1 cellular context compared by ENCODE assay signal in the genomic region with DNA sequence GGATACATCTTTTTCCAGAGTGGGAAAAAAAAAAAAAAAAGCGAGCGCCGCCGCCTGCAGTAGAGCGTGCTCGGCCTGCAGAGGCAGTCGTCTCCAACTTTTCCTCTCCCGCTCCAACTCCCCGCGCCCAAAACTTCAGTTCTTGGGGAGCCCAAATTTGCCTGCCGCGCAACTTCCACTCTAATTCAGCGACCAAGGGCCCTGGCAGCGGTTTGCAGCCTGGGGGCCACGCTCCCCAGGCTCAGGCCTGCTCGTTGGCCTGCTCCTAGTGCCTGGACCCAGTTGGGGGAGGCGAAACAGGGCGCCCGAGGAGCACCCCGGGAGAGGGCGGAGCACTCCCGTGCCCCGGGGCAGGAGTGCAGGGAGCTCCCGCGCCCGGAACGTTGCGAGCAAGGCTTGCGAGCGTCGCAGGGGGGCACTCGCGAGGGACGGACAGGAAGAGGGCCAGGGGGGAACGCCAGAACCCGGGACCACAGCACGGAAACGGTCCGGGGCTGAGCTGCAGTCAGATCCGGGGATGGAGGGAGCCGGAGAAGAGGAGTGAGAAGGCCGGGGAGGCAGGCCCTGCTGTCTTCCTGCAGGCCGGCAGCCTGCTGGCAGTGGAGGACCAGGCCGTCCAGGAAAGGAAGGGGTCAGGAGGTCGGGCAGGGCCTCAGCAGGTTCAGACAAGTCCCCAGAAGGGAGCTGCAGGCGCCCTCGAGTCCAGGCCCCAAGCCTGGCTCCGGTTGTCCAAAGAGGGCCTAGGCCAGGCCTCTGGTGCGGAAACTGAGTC.
A peak's percentile ranks its signal among the peaks of the same experiment; 100 is the strongest.
TF ChIP-seq lines count a peak whose summit lies in the region.

A gene with protein sequence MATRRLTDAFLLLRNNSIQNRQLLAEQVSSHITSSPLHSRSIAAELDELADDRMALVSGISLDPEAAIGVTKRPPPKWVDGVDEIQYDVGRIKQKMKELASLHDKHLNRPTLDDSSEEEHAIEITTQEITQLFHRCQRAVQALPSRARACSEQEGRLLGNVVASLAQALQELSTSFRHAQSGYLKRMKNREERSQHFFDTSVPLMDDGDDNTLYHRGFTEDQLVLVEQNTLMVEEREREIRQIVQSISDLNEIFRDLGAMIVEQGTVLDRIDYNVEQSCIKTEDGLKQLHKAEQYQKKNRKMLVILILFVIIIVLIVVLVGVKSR (plus strand): TSS at position 508 of the 772 bp plus-strand sequence. CDS start 724 bp downstream, outside the sequence.

TF ChIP-seq in K562, 482 proteins besides CTCF, POLR2A, EP300 and RAD21 (continued from another document and continues in another):
- TF ChIP-seq, protein P1, sequence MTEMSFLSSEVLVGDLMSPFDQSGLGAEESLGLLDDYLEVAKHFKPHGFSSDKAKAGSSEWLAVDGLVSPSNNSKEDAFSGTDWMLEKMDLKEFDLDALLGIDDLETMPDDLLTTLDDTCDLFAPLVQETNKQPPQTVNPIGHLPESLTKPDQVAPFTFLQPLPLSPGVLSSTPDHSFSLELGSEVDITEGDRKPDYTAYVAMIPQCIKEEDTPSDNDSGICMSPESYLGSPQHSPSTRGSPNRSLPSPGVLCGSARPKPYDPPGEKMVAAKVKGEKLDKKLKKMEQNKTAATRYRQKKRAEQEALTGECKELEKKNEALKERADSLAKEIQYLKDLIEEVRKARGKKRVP (CRISPR knock-in tag; IDR thresholded peaks at IDR 0.05): no peak
- TF ChIP-seq ZKSCAN8 (CRISPR knock-in tag; IDR thresholded peaks at IDR 0.05) (0 out of 2 replicates have a peak, but pooled peaks have one; percentile 26), SNIP1 (IDR thresholded peaks at IDR 0.05; ENCODE audit: low read depth) (no peak), NR1H2 (CRISPR knock-in tag; IDR thresholded peaks at IDR 0.05) (0 out of 2 replicates have a peak, but pooled peaks have one; percentile 83), POLR3A (IDR thresholded peaks at IDR 0.05; ENCODE audit: borderline replicate concordance, extremely low read depth, insufficient read depth, insufficient read length) (no peak), MAZ (CRISPR knock-in tag; conservative IDR thresholded peaks at IDR 0.05 in 1 of 2, IDR thresholded peaks at IDR 0.05 in 1 of 2) (peak; percentile 72 to 95), ZNF134 (CRISPR knock-in tag; conservative IDR thresholded peaks at IDR 0.05) (no peak), ZNF24 (IDR thresholded peaks at IDR 0.05) (peak; percentile 77), CBX1 (IDR thresholded peaks at IDR 0.05; ENCODE audit: low read depth) (peak; percentile 98), ZNF197 (CRISPR knock-in tag; IDR thresholded peaks at IDR 0.05; ENCODE audit: low read depth) (0 out of 2 replicates have a peak, but pooled peaks have one; percentile 54), ZNF717 (CRISPR knock-in tag; IDR thresholded peaks at IDR 0.05) (no peak), ELF1 (tag; IDR thresholded peaks at IDR 0.05) (peak; percentile 72), ZNF143 (CRISPR knock-in tag; IDR thresholded peaks at IDR 0.05) (no peak), ZNF133 (CRISPR knock-in tag; IDR thresholded peaks at IDR 0.05) (no peak), MBD2 (IDR thresholded peaks at IDR 0.05; ENCODE audit: borderline replicate concordance, low read depth) (peak; percentile 90), TARDBP (IDR thresholded peaks at IDR 0.05) (peak; percentile 90; the same call in 1 of the 2 replicates), ZNF41 (CRISPR knock-in tag; conservative IDR thresholded peaks at IDR 0.05) (peak; percentile 46; the same call in 1 of the 2 replicates), FOXA3 (CRISPR knock-in tag; conservative IDR thresholded peaks at IDR 0.05 in 1 of 2, IDR thresholded peaks at IDR 0.05 in 1 of 2) (no peak; a peak in 1 of 4 replicates), ZNF316 (IDR thresholded peaks at IDR 0.05) (peak; percentile 97), JUN (IDR thresholded peaks at IDR 0.05; ENCODE audit: borderline replicate concordance, low read depth, low read length) (peak; percentile 74), JUN (CRISPR knock-in tag; IDR thresholded peaks at IDR 0.05; ENCODE audit: borderline replicate concordance) (no peak), HDAC6 (IDR thresholded peaks at IDR 0.05; ENCODE audit: low read depth, low read length) (no peak), FUS (optimal IDR thresholded peaks at IDR 0.05; ENCODE audit: low read depth, low read length) (no peak), EP400 (IDR thresholded peaks at IDR 0.05) (peak; percentile 80), BRCA1 (IDR thresholded peaks at IDR 0.05) (no peak), BRCA1 (CRISPR knock-in tag; IDR thresholded peaks at IDR 0.05) (no peak), MEF2D (tag; conservative IDR thresholded peaks at IDR 0.05; ENCODE audit: low read depth) (0 out of 2 replicates have a peak, but pooled peaks have one; percentile 51), ZNF354B (CRISPR knock-in tag; IDR thresholded peaks at IDR 0.05) (no peak; the same call in 1 of the 2 replicates), RFX1 (IDR thresholded peaks at IDR 0.05) (no peak), ZNF12 (CRISPR knock-in tag; IDR thresholded peaks at IDR 0.05) (no peak), FOXJ3 (CRISPR knock-in tag; IDR thresholded peaks at IDR 0.05) (no peak), ARID2 (IDR thresholded peaks at IDR 0.05) (no peak), LCOR (CRISPR knock-in tag; IDR thresholded peaks at IDR 0.05) (peak; percentile 97), CREM (IDR thresholded peaks at IDR 0.05; ENCODE audit: low read depth) (peak; percentile 89), ZNF707 (CRISPR knock-in tag; conservative IDR thresholded peaks at IDR 0.05) (0 out of 2 replicates have a peak, but pooled peaks have one; percentile 49), WHSC1 (IDR thresholded peaks at IDR 0.05; ENCODE audit: low read length) (no peak), SAFB2 (IDR thresholded peaks at IDR 0.05; ENCODE audit: borderline replicate concordance, low read depth, low read length, severe bottlenecking) (no peak), POLR2H (tag; IDR thresholded peaks at IDR 0.05; ENCODE audit: low read depth) (no peak), SREBF2 (CRISPR knock-in tag; IDR thresholded peaks at IDR 0.05) (no peak)
- TF ChIP-seq, protein P2, sequence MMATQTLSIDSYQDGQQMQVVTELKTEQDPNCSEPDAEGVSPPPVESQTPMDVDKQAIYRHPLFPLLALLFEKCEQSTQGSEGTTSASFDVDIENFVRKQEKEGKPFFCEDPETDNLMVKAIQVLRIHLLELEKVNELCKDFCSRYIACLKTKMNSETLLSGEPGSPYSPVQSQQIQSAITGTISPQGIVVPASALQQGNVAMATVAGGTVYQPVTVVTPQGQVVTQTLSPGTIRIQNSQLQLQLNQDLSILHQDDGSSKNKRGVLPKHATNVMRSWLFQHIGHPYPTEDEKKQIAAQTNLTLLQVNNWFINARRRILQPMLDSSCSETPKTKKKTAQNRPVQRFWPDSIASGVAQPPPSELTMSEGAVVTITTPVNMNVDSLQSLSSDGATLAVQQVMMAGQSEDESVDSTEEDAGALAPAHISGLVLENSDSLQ (IDR thresholded peaks at IDR 0.05): peak; percentile 84
- TF ChIP-seq, protein P3, sequence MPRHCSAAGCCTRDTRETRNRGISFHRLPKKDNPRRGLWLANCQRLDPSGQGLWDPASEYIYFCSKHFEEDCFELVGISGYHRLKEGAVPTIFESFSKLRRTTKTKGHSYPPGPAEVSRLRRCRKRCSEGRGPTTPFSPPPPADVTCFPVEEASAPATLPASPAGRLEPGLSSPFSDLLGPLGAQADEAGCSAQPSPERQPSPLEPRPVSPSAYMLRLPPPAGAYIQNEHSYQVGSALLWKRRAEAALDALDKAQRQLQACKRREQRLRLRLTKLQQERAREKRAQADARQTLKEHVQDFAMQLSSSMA (CRISPR knock-in tag; IDR thresholded peaks at IDR 0.05): peak; percentile 97
- TF ChIP-seq, protein P4, sequence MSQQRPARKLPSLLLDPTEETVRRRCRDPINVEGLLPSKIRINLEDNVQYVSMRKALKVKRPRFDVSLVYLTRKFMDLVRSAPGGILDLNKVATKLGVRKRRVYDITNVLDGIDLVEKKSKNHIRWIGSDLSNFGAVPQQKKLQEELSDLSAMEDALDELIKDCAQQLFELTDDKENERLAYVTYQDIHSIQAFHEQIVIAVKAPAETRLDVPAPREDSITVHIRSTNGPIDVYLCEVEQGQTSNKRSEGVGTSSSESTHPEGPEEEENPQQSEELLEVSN (IDR thresholded peaks at IDR 0.05; ENCODE audit: borderline replicate concordance in 1 of 2, extremely low read depth in 1 of 2, insufficient read depth in 1 of 2, insufficient read length in 1 of 2, low read depth in 1 of 2, low read length in 1 of 2, poor library complexity in 1 of 2, severe bottlenecking in 1 of 2): peak; percentile 17 to 57
- TF ChIP-seq, protein P5, sequence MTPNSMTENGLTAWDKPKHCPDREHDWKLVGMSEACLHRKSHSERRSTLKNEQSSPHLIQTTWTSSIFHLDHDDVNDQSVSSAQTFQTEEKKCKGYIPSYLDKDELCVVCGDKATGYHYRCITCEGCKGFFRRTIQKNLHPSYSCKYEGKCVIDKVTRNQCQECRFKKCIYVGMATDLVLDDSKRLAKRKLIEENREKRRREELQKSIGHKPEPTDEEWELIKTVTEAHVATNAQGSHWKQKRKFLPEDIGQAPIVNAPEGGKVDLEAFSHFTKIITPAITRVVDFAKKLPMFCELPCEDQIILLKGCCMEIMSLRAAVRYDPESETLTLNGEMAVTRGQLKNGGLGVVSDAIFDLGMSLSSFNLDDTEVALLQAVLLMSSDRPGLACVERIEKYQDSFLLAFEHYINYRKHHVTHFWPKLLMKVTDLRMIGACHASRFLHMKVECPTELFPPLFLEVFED (CRISPR knock-in tag; conservative IDR thresholded peaks at IDR 0.05): 0 out of 2 replicates have a peak, but pooled peaks have one; percentile 70
- TF ChIP-seq, protein P6, sequence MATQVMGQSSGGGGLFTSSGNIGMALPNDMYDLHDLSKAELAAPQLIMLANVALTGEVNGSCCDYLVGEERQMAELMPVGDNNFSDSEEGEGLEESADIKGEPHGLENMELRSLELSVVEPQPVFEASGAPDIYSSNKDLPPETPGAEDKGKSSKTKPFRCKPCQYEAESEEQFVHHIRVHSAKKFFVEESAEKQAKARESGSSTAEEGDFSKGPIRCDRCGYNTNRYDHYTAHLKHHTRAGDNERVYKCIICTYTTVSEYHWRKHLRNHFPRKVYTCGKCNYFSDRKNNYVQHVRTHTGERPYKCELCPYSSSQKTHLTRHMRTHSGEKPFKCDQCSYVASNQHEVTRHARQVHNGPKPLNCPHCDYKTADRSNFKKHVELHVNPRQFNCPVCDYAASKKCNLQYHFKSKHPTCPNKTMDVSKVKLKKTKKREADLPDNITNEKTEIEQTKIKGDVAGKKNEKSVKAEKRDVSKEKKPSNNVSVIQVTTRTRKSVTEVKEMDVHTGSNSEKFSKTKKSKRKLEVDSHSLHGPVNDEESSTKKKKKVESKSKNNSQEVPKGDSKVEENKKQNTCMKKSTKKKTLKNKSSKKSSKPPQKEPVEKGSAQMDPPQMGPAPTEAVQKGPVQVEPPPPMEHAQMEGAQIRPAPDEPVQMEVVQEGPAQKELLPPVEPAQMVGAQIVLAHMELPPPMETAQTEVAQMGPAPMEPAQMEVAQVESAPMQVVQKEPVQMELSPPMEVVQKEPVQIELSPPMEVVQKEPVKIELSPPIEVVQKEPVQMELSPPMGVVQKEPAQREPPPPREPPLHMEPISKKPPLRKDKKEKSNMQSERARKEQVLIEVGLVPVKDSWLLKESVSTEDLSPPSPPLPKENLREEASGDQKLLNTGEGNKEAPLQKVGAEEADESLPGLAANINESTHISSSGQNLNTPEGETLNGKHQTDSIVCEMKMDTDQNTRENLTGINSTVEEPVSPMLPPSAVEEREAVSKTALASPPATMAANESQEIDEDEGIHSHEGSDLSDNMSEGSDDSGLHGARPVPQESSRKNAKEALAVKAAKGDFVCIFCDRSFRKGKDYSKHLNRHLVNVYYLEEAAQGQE (CRISPR knock-in tag; IDR thresholded peaks at IDR 0.05; ENCODE audit: low read depth): peak; percentile 64; the same call in 1 of the 2 replicates
- TF ChIP-seq, protein P7, sequence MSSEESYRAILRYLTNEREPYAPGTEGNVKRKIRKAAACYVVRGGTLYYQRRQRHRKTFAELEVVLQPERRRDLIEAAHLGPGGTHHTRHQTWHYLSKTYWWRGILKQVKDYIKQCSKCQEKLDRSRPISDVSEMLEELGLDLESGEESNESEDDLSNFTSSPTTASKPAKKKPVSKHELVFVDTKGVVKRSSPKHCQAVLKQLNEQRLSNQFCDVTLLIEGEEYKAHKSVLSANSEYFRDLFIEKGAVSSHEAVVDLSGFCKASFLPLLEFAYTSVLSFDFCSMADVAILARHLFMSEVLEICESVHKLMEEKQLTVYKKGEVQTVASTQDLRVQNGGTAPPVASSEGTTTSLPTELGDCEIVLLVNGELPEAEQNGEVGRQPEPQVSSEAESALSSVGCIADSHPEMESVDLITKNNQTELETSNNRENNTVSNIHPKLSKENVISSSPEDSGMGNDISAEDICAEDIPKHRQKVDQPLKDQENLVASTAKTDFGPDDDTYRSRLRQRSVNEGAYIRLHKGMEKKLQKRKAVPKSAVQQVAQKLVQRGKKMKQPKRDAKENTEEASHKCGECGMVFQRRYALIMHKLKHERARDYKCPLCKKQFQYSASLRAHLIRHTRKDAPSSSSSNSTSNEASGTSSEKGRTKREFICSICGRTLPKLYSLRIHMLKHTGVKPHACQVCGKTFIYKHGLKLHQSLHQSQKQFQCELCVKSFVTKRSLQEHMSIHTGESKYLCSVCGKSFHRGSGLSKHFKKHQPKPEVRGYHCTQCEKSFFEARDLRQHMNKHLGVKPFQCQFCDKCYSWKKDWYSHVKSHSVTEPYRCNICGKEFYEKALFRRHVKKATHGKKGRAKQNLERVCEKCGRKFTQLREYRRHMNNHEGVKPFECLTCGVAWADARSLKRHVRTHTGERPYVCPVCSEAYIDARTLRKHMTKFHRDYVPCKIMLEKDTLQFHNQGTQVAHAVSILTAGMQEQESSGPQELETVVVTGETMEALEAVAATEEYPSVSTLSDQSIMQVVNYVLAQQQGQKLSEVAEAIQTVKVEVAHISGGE (CRISPR knock-in tag; IDR thresholded peaks at IDR 0.05): peak; percentile 100
- TF ChIP-seq, protein P8, sequence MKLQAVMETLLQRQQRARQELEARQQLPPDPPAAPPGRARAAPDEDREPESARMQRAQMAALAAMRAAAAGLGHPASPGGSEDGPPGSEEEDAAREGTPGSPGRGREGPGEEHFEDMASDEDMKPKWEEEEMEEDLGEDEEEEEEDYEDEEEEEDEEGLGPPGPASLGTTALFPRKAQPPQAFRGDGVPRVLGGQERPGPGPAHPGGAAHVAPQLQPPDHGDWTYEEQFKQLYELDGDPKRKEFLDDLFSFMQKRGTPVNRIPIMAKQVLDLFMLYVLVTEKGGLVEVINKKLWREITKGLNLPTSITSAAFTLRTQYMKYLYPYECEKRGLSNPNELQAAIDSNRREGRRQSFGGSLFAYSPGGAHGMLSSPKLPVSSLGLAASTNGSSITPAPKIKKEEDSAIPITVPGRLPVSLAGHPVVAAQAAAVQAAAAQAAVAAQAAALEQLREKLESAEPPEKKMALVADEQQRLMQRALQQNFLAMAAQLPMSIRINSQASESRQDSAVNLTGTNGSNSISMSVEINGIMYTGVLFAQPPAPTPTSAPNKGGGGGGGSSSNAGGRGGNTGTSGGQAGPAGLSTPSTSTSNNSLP (IDR thresholded peaks at IDR 0.05; ENCODE audit: borderline replicate concordance, low read depth, low read length): no peak
